1 cellular context compared by ENCODE assay signal in genomic region chr12:69688496-69689427, GRCh38.
TF ChIP-seq lines count a peak whose summit lies in the region.

No MANE protein-coding gene starts in this region.

TF ChIP-seq in GM23338, 12 proteins besides CTCF, POLR2A, EP300 and RAD21 (continued from another document):
- no peak for TF ChIP-seq REST (IDR thresholded peaks at IDR 0.05; ENCODE audit: unreplicated experiment)
TF ChIP-seq in GM23338: peak in this region for 1.
